Comparison of ENCODE assay signal across 11 cellular contexts in the genomic region with DNA sequence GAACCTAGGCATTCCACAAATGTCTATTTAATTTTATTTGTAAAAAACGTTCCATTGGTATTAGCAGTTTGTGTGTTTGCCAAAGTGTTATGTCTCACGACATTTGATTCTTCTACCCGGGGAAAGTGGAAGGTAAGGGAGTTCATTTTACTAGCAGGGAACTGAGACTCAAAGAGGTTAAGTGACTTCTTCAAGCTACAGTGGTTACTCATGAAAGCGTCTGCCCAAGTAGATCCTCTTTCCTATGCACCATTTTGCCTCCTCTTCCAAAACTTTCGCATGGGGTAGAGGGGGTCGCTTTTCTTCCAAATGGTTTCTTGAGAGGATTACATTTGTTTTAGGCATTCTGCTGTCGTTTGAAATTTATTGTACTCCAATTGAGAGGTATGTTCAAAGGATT. TPM values are rescaled to one million over a fixed set of nuclear protein-coding genes. Genes with fewer than 3 reads are reported as not detected.
A peak's percentile ranks its signal among the peaks of the same experiment; 100 is the strongest.
DNase-seq lines count a peak whose midpoint lies in the region; ATAC-seq and TF ChIP-seq lines count a peak whose summit lies in the region.
"Had no signal": no experiment of that assay in that cellular context is flagged by ENCODE, and none has a peak within 500 bp of the region (broad histone marks: within the 10 kb centered on the region; RNA-seq: fewer than 3 reads in every experiment).

No MANE protein-coding gene starts in this region.

- H2AFZ ChIP-seq in osteoblast (ENCODE audit: low read length) = no peak overlapping the region

- no peak overlapping the region for H3K4me2 ChIP-seq in osteoblast (ENCODE audit: insufficient read depth, low read length)

- no peak for DNase-seq in effector memory CD8-positive, alpha-beta T cell
- no peak for DNase-seq in Peyer's patch
- DNase-seq in AG08396 (ENCODE audit: low spot score) = no peak
- no peak for DNase-seq in COR-L47 (lab: John Stamatoyannopoulos, UW)
- no peak for DNase-seq in osteoblast (ENCODE audit: insufficient read length, low spot score, missing footprints)
- DNase-seq: DMS153 had no signal

- H3K4me1 Mint-ChIP-seq in effector memory CD8-positive, alpha-beta T cell (ENCODE audit: low read depth in 2 of 2) = peaks cover 48 to 67% of the 10 kb centered on the region in 2 donors

- TF ChIP-seq CTCF in Peyer's patch (IDR thresholded peaks at IDR 0.05) = no peak
- TF ChIP-seq CTCF in osteoblast (IDR thresholded peaks at IDR 0.05; ENCODE audit: extremely low read depth, low read depth, low read length) = no peak

- peak; percentile 76 for ATAC-seq in GM18511 (IDR thresholded peaks at IDR 0.05; ENCODE audit: unreplicated experiment)
- peak; percentile 66 for ATAC-seq in GM21515 (IDR thresholded peaks at IDR 0.05; ENCODE audit: unreplicated experiment)
- ATAC-seq in HG03139 (IDR thresholded peaks at IDR 0.05; ENCODE audit: unreplicated experiment) = peak; percentile 69
- no peak for ATAC-seq in effector memory CD8-positive, alpha-beta T cell (replicated peaks)

- H3K79me2 ChIP-seq in osteoblast (ENCODE audit: insufficient read depth, low read length) = peaks cover 3% of the 10 kb centered on the region

- peak overlapping the region; percentile 52 to 81 for H3K4me3 Mint-ChIP-seq in effector memory CD8-positive, alpha-beta T cell
- H3K4me3 Mint-ChIP-seq: activated naive CD8-positive, alpha-beta T cell had no signal

- H3K27me3 ChIP-seq in Peyer's patch = no peaks in the 10 kb centered on the region
- no peaks in the 10 kb centered on the region for H3K27me3 ChIP-seq in osteoblast (ENCODE audit: insufficient read depth, low read length)

- no peaks in the 10 kb centered on the region for H4K20me1 ChIP-seq in osteoblast (ENCODE audit: insufficient read depth, low read length)

- TF ChIP-seq POLR2A in Peyer's patch (IDR thresholded peaks at IDR 0.05) = no peak

- H3K27me3 Mint-ChIP-seq in effector memory CD8-positive, alpha-beta T cell = no peaks in the 10 kb centered on the region
- H3K27me3 Mint-ChIP-seq: activated naive CD8-positive, alpha-beta T cell had no signal

- H3K27ac ChIP-seq in Peyer's patch = peak overlapping the region in 2 of 4 donors; percentile 14 to 64
- H3K27ac ChIP-seq in osteoblast (ENCODE audit: low read depth, low read length) = no peak overlapping the region

- peaks cover 20% of the 10 kb centered on the region for H3K36me3 Mint-ChIP-seq in effector memory CD8-positive, alpha-beta T cell (ENCODE audit: insufficient read depth)

- H3K4me3 ChIP-seq in Peyer's patch = peak overlapping the region in 1 of 4 donors; percentile 28
- no peak overlapping the region for H3K4me3 ChIP-seq in osteoblast (ENCODE audit: insufficient read depth, low read length)
- H3K4me3 ChIP-seq: smooth muscle cell had no signal

- no peaks in the 10 kb centered on the region for H3K9me3 Mint-ChIP-seq in effector memory CD8-positive, alpha-beta T cell

- H3K9me3 ChIP-seq in Peyer's patch (no peaks in the 10 kb centered on the region), osteoblast (ENCODE audit: low read depth, low read length) (no peaks in the 10 kb centered on the region)

- H3K27ac Mint-ChIP-seq in effector memory CD8-positive, alpha-beta T cell = peak overlapping the region; percentile 70 to 75
- H3K27ac Mint-ChIP-seq: activated naive CD8-positive, alpha-beta T cell had no signal

- peaks cover 0 to 14% (median 4%) of the 10 kb centered on the region in 4 donors for H3K4me1 ChIP-seq in Peyer's patch
- H3K4me1 ChIP-seq in osteoblast (ENCODE audit: insufficient read depth, low read length) = peaks cover 11% of the 10 kb centered on the region

- no peaks in the 10 kb centered on the region for H3K36me3 ChIP-seq in Peyer's patch
- no peaks in the 10 kb centered on the region for H3K36me3 ChIP-seq in osteoblast (ENCODE audit: insufficient read depth, low read length)

RNA-seq across cellular contexts. Expression of a gene that starts 9.0 kb away (rescaled TPM):
- 10 to 100 TPM; 28.0 to 46.2 (median 42.9) TPM for total RNA-seq in Peyer's patch
- 11.8 and 15.9 TPM in 2 replicates for total RNA-seq in osteoblast

RNA-seq across cellular contexts. Expression of a gene that starts 37.2 kb away (rescaled TPM):
- total RNA-seq in Peyer's patch = not detected
- total RNA-seq in osteoblast = not detected in 2 replicates
- total RNA-seq: smooth muscle cell had no signal
